ENCODE assay signal across 2 cellular contexts in the genomic region with DNA sequence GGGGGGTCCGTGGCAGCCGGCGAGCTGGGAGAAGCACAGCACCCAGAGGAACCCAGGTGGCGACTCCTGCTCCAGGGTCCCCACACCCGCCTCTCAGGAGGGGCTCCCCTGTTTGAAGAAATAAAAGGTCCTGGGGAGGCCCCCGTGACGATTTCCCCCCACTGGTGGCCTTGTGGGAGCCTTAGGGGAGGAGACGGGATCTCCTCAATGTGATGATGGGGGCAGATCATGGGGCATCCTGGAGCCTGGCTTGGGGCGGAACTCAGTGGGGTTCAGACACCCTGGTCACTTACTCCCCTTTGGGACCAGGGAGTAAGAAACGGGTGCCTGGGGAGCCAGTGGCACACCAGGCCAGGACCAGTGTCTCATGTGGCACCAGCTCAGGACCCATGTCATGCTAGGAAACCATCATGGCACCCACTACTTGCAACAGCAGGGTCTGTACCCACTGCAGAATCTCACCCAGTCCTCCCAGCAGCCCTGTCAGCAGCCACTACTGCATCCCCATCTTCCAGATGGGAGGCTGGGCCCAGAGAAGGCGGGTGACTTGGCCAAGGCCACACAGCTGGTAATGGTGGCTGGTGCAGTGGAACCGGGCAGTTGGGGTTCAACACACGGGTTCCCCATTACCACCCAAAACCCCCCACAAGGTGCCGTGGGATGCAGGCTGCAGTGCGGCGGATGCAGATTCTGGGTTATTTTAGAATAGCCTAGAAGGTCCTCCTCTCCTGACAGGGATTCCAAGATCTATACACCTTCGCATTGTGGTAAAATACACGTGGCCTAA.
TF ChIP-seq lines count a peak whose summit lies in the region.

No MANE protein-coding gene starts in this region.

TF ChIP-seq in SK-N-SH, 30 proteins besides CTCF, POLR2A, EP300 and RAD21 (continued from another document):
- no peak for TF ChIP-seq GABPA (IDR thresholded peaks at IDR 0.05; ENCODE audit: low read depth)
TF ChIP-seq in SK-N-SH: peak in this region for 0.

TF ChIP-seq in SK-N-SH treated with all-trans-retinoic acid at 6 μM for 48 hours, 23 proteins besides CTCF, POLR2A, EP300 and RAD21:
- TF ChIP-seq, protein P1, sequence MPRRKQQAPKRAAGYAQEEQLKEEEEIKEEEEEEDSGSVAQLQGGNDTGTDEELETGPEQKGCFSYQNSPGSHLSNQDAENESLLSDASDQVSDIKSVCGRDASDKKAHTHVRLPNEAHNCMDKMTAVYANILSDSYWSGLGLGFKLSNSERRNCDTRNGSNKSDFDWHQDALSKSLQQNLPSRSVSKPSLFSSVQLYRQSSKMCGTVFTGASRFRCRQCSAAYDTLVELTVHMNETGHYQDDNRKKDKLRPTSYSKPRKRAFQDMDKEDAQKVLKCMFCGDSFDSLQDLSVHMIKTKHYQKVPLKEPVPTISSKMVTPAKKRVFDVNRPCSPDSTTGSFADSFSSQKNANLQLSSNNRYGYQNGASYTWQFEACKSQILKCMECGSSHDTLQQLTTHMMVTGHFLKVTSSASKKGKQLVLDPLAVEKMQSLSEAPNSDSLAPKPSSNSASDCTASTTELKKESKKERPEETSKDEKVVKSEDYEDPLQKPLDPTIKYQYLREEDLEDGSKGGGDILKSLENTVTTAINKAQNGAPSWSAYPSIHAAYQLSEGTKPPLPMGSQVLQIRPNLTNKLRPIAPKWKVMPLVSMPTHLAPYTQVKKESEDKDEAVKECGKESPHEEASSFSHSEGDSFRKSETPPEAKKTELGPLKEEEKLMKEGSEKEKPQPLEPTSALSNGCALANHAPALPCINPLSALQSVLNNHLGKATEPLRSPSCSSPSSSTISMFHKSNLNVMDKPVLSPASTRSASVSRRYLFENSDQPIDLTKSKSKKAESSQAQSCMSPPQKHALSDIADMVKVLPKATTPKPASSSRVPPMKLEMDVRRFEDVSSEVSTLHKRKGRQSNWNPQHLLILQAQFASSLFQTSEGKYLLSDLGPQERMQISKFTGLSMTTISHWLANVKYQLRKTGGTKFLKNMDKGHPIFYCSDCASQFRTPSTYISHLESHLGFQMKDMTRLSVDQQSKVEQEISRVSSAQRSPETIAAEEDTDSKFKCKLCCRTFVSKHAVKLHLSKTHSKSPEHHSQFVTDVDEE (CRISPR knock-in tag; IDR thresholded peaks at IDR 0.05) = no peak
- TF ChIP-seq, protein P2, sequence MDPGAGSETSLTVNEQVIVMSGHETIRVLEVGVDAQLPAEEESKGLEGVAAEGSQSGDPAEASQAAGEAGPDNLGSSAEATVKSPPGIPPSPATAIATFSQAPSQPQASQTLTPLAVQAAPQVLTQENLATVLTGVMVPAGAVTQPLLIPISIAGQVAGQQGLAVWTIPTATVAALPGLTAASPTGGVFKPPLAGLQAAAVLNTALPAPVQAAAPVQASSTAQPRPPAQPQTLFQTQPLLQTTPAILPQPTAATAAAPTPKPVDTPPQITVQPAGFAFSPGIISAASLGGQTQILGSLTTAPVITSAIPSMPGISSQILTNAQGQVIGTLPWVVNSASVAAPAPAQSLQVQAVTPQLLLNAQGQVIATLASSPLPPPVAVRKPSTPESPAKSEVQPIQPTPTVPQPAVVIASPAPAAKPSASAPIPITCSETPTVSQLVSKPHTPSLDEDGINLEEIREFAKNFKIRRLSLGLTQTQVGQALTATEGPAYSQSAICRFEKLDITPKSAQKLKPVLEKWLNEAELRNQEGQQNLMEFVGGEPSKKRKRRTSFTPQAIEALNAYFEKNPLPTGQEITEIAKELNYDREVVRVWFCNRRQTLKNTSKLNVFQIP (CRISPR knock-in tag; IDR thresholded peaks at IDR 0.05; ENCODE audit: borderline replicate concordance, low read depth) = no peak
- TF ChIP-seq BACH2 (CRISPR knock-in tag; IDR thresholded peaks at IDR 0.05; ENCODE audit: borderline replicate concordance) = no peak
- no peak for TF ChIP-seq ISL1 (CRISPR knock-in tag; IDR thresholded peaks at IDR 0.05)
- TF ChIP-seq ZC3H10 (CRISPR knock-in tag; IDR thresholded peaks at IDR 0.05) = no peak
